In genomic region chr3:150035910-150036661, GRCh38 we compare ENCODE assay signal across 15 cellular contexts.
"Had no signal": no experiment of that assay in that cellular context is flagged by ENCODE, and none has a peak within 500 bp of the region (broad histone marks: within the 10 kb centered on the region; RNA-seq: fewer than 3 reads in every experiment).

No MANE protein-coding gene starts in this region.

- H3K4me1 ChIP-seq: thyroid gland, uterus had no signal

- H3K27me3 ChIP-seq: thyroid gland, uterus had no signal

- DNase-seq: activated B cell treated with CpG ODN at 0.5 μM for 24 hours; activated CD4-positive, alpha-beta T cell treated with anti-CD3 and anti-CD28 coated beads, Interleukin-2, amount 10 ng/mL, durations not matched to agents 24 days and 14 days; activated CD8-positive, alpha-beta memory T cell treated with anti-CD3 and anti-CD28 coated beads, Interleukin-2, amount 50 U/mL, for 48 hours; activated gamma-delta T cell treated with Interleukin-2 at 50 U/mL for 16 hours; hypothalamus; nephron progenitor cell; stimulated activated CD4-positive, alpha-beta T cell treated with anti-CD3 and anti-CD28 coated beads, Interleukin-15, amount 100 ng/mL, for 24 hours; stimulated activated CD4-positive, alpha-beta T cell treated with anti-CD3 and anti-CD28 coated beads, Interleukin-4, amount 100 ng/mL, for 1 hour; stimulated activated naive B cell treated with anti-CD40 and anti-IgM and Interleukin-4, amounts not matched to agents 10 μg/mL and 1 μg/mL and 100 μg/mL, for 72 hours; T-helper 2 cell; thyroid gland; uterus had no signal

- H3K4me1 Mint-ChIP-seq: activated B cell treated with CpG ODN at 0.5 μM for 24 hours; activated CD4-positive, alpha-beta T cell treated with anti-CD3 and anti-CD28 coated beads, Interleukin-2, amount 10 ng/mL, durations not matched to agents 24 days and 14 days; stimulated activated naive B cell treated with anti-CD40 and anti-IgM and Interleukin-4, amounts not matched to agents 10 μg/mL and 1 μg/mL and 100 μg/mL, for 72 hours had no signal

- H3K27ac ChIP-seq: skin epidermis, thyroid gland, uterus had no signal

- ATAC-seq: esophagus mucosa; stimulated activated naive B cell treated with anti-CD40 and anti-IgM and Interleukin-4, amounts not matched to agents 10 μg/mL and 1 μg/mL and 100 μg/mL, for 72 hours had no signal

- H3K4me3 Mint-ChIP-seq: activated B cell treated with CpG ODN at 0.5 μM for 24 hours; activated CD4-positive, alpha-beta T cell treated with anti-CD3 and anti-CD28 coated beads, Interleukin-2, amount 10 ng/mL, durations not matched to agents 24 days and 14 days; activated naive CD8-positive, alpha-beta T cell; nephron progenitor cell; stimulated activated naive B cell treated with anti-CD40 and anti-IgM and Interleukin-4, amounts not matched to agents 10 μg/mL and 1 μg/mL and 100 μg/mL, for 72 hours had no signal

- H3K36me3 ChIP-seq: thyroid gland, uterus had no signal

- H3K4me3 ChIP-seq: skin epidermis, thyroid gland, uterus had no signal

- H3K27ac Mint-ChIP-seq: activated B cell treated with CpG ODN at 0.5 μM for 24 hours; activated CD4-positive, alpha-beta T cell treated with anti-CD3 and anti-CD28 coated beads, Interleukin-2, amount 10 ng/mL, durations not matched to agents 24 days and 14 days; activated naive CD8-positive, alpha-beta T cell; nephron progenitor cell; stimulated activated naive B cell treated with anti-CD40 and anti-IgM and Interleukin-4, amounts not matched to agents 10 μg/mL and 1 μg/mL and 100 μg/mL, for 72 hours had no signal

- H3K9me3 Mint-ChIP-seq: activated CD4-positive, alpha-beta T cell treated with anti-CD3 and anti-CD28 coated beads, Interleukin-2, amount 10 ng/mL, durations not matched to agents 24 days and 14 days had no signal

- H3K36me3 Mint-ChIP-seq: activated naive CD8-positive, alpha-beta T cell had no signal
